In genomic region chr14:103547941-103548462, GRCh38 we compare ENCODE assay signal across 14 cellular contexts. TPM values are rescaled to one million over a fixed set of nuclear protein-coding genes. Genes with fewer than 3 reads are reported as not detected.
DNase-seq lines count a peak whose midpoint lies in the region; ATAC-seq and TF ChIP-seq lines count a peak whose summit lies in the region.
"Had no signal": no experiment of that assay in that cellular context is flagged by ENCODE, and none has a peak within 500 bp of the region (broad histone marks: within the 10 kb centered on the region; RNA-seq: fewer than 3 reads in every experiment).

No MANE protein-coding gene starts in this region.

- H3K9me3 Mint-ChIP-seq in stimulated activated effector memory CD8-positive, alpha-beta T cell treated with anti-CD3 and anti-CD28 coated beads, Interleukin-12 subunit alpha, Interleukin-12 subunit beta, amount 100 ng/mL, for 72 hours = no peaks in the 10 kb centered on the region

- H3K27ac Mint-ChIP-seq in stimulated activated effector memory CD8-positive, alpha-beta T cell treated with anti-CD3 and anti-CD28 coated beads, Interleukin-12 subunit alpha, Interleukin-12 subunit beta, amount 100 ng/mL, for 72 hours = peak overlapping the region; percentile 40

- H3K27ac ChIP-seq in heart right ventricle = no peak overlapping the region
- peak overlapping the region; percentile 90 for H3K27ac ChIP-seq in cingulate gyrus (ENCODE audit: low read depth, low read length)
- H3K27ac ChIP-seq in lower lobe of right lung = no peak overlapping the region
- H3K27ac ChIP-seq: PC-9 had no signal

- H3K4me1 ChIP-seq in heart right ventricle (peaks cover 35 to 83% (median 61%) of the 10 kb centered on the region in 9 donors), lower lobe of right lung (peaks cover 52% of the 10 kb centered on the region)

- H3K4me3 Mint-ChIP-seq in stimulated activated effector memory CD8-positive, alpha-beta T cell treated with anti-CD3 and anti-CD28 coated beads, Interleukin-12 subunit alpha, Interleukin-12 subunit beta, amount 100 ng/mL, for 72 hours = no peak overlapping the region

- intact Hi-C loops in Right ventricle myocardium inferior (cut with DNase I) = loop anchor here (2.0 kb wide), 1 partner anchor 29 kb away; no protein-coding TSS in a partner anchor
- intact Hi-C loops in heart right ventricle (cut with DNase I) = loop anchor here in 9 of 10 donors (2.0 to 5.0 kb wide), 2 partner anchors 29 to 46 kb away; no protein-coding TSS in a partner anchor
- intact Hi-C loops in lower lobe of right lung (cut with DNase I) = no loop called here

- no peak overlapping the region for H3K4me3 ChIP-seq in heart right ventricle
- H3K4me3 ChIP-seq in lower lobe of right lung = no peak overlapping the region
- H3K4me3 ChIP-seq: HAP-1, PC-9 had no signal

- H3K27me3 ChIP-seq in heart right ventricle (no peaks in the 10 kb centered on the region), lower lobe of right lung (ENCODE audit: low read depth) (no peaks in the 10 kb centered on the region)

- WGBS in heart right ventricle, 2 donors = 91 to 92% methylated on average over 18 of the region's 18 CpGs

- DNase-seq in Right ventricle myocardium inferior (ENCODE audit: missing footprints) (peak; percentile 35), heart right ventricle (no peak), lower lobe of right lung (peak; percentile 39), GM20000 (ENCODE audit: low spot score) (no peak)
- no peak for DNase-seq in stimulated activated effector memory CD8-positive, alpha-beta T cell treated with anti-CD3 and anti-CD28 coated beads, Interleukin-12 subunit alpha, Interleukin-12 subunit beta, amount 100 ng/mL, for 72 hours (ENCODE audit: low spot score in 2 of 2)
- no peak for DNase-seq in stimulated activated CD4-positive, alpha-beta T cell treated with anti-CD3 and anti-CD28 coated beads, Interleukin-4, amount 100 ng/mL, for 24 hours
- DNase-seq: DMS 273 treated with DMSO at 0.1 percent for 48 hours, GDM1, NCI-H1048, NCI-H510A treated with DMSO at 0.1 percent for 48 hours, PC-9 had no signal

- peaks cover 14% of the 10 kb centered on the region for H3K4me1 Mint-ChIP-seq in stimulated activated effector memory CD8-positive, alpha-beta T cell treated with anti-CD3 and anti-CD28 coated beads, Interleukin-12 subunit alpha, Interleukin-12 subunit beta, amount 100 ng/mL, for 72 hours

- H3K36me3 Mint-ChIP-seq in stimulated activated effector memory CD8-positive, alpha-beta T cell treated with anti-CD3 and anti-CD28 coated beads, Interleukin-12 subunit alpha, Interleukin-12 subunit beta, amount 100 ng/mL, for 72 hours = no peaks in the 10 kb centered on the region

- ATAC-seq in Right ventricle myocardium inferior = no peak
- no peak for ATAC-seq in heart right ventricle
- no peak for ATAC-seq in lower lobe of right lung
- ATAC-seq in stimulated activated effector memory CD8-positive, alpha-beta T cell treated with anti-CD3 and anti-CD28 coated beads, Interleukin-12 subunit alpha, Interleukin-12 subunit beta, amount 100 ng/mL, for 72 hours = no peak
- ATAC-seq in GM18520 (IDR thresholded peaks at IDR 0.05; ENCODE audit: unreplicated experiment) = no peak

- H3K36me3 ChIP-seq in heart right ventricle (no peaks in the 10 kb centered on the region), lower lobe of right lung (no peaks in the 10 kb centered on the region)
- H3K36me3 ChIP-seq: HAP-1 had no signal

- TF ChIP-seq CTCF in heart right ventricle (IDR thresholded peaks at IDR 0.05) (no peak), lower lobe of right lung (IDR thresholded peaks at IDR 0.05) (no peak), GM20000 (IDR thresholded peaks at IDR 0.05; ENCODE audit: extremely low read depth, missing control alignments) (no peak)

- H3K9me3 ChIP-seq in heart right ventricle = no peaks in the 10 kb centered on the region
- no peaks in the 10 kb centered on the region for H3K9me3 ChIP-seq in lower lobe of right lung
- H3K9me3 ChIP-seq: HAP-1 had no signal

RNA-seq across cellular contexts. Expression of gene BAG5, which starts 14.5 kb away (rescaled TPM):
- total RNA-seq in Right ventricle myocardium inferior = 16.1 TPM
- total RNA-seq in heart right ventricle = 10 to 100 TPM; 14.0 to 19.7 (median 16.8) TPM
- 1 to 10 TPM; 5.0 to 9.9 TPM for polyA plus RNA-seq in heart right ventricle
- 29.8 TPM for total RNA-seq in lower lobe of right lung

RNA-seq across cellular contexts. Expression of gene COA8, which starts 14.8 kb away (rescaled TPM):
- total RNA-seq in Right ventricle myocardium inferior = 49.3 TPM
- total RNA-seq in heart right ventricle = 10 to 100 TPM; 33.3 to 53.9 (median 40.3) TPM
- 100 to 1,000 TPM in 1 of 2 donors, 10 to 100 TPM in 1; 51.6 to 141 TPM for polyA plus RNA-seq in heart right ventricle
- 33.0 TPM for total RNA-seq in lower lobe of right lung

RNA-seq across cellular contexts. Expression of gene TRMT61A, which starts 19.0 kb away (rescaled TPM):
- 5.6 TPM for total RNA-seq in Right ventricle myocardium inferior
- total RNA-seq in heart right ventricle = 1 to 10 TPM; 2.9 to 7.5 (median 3.8) TPM
- polyA plus RNA-seq in heart right ventricle = 10 to 100 TPM in 1 of 2 donors, 1 to 10 TPM in 1; 8.6 to 14.7 TPM
- total RNA-seq in lower lobe of right lung = 11.0 TPM

RNA-seq across cellular contexts. Expression of gene CKB, which starts 25.4 kb away (rescaled TPM):
- 577 TPM for total RNA-seq in Right ventricle myocardium inferior
- total RNA-seq in heart right ventricle = 100 to 1,000 TPM; 273 to 896 (median 534) TPM
- 1,000 to 10,000 TPM in 1 of 2 donors, 100 to 1,000 TPM in 1; 717 to 1,062 TPM for polyA plus RNA-seq in heart right ventricle
- total RNA-seq in lower lobe of right lung = 115 TPM

Comparison
In these comparisons a context has a peak if more than half of its experiments do, and no peak if none do; other contexts are left out.
1. DNase-seq: peak in Right ventricle myocardium inferior (single experiment) and lower lobe of right lung (single experiment); none in heart right ventricle (0 of 2), stimulated activated effector memory CD8-positive, alpha-beta T cell treated with anti-CD3 and anti-CD28 coated beads, Interleukin-12 subunit alpha, Interleukin-12 subunit beta, amount 100 ng/mL, for 72 hours (0 of 2), stimulated activated CD4-positive, alpha-beta T cell treated with anti-CD3 and anti-CD28 coated beads, Interleukin-4, amount 100 ng/mL, for 24 hours (single experiment) and GM20000 (single experiment).